ENCODE assay signal across 9 cellular contexts in the genomic region with DNA sequence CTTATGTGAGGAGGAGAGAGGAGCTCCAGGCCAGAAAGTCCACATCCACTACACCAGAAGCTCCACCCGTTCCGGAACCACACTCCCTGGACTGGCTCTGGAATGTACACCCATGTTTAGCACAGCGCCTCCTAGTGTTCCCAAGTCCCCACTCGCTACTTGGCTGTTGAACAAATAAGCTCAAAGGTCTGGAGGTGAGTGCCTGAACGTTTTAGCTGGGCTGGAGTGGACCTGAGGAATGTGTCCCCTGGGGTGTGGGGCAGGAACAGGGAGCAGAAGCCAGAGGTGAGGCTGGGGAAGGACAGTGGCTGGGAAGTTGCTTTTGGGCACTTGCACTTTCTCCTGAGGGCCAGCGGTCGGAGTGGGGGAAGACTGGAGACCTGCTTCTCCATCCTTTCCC.
DNase-seq lines count a peak whose midpoint lies in the region; ATAC-seq and TF ChIP-seq lines count a peak whose summit lies in the region.
"Had no signal": no experiment of that assay in that cellular context is flagged by ENCODE, and none has a peak within 500 bp of the region (broad histone marks: within the 10 kb centered on the region; RNA-seq: fewer than 3 reads in every experiment).

No MANE protein-coding gene starts in this region.

- ATAC-seq in activated CD4-positive, alpha-beta T cell treated with anti-CD3 and anti-CD28 coated beads for 36 hours = no peak
- peak; percentile 55; the same call in 1 of the 2 replicates for ATAC-seq in Panc1
- ATAC-seq in HG03196 (IDR thresholded peaks at IDR 0.05; ENCODE audit: unreplicated experiment) = no peak
- no peak for ATAC-seq in GM19351 (IDR thresholded peaks at IDR 0.05; ENCODE audit: unreplicated experiment)
- ATAC-seq in HG02623 (IDR thresholded peaks at IDR 0.05; ENCODE audit: unreplicated experiment) = no peak

- H3K27ac ChIP-seq in Panc1 (ENCODE audit: low read length) (no peak overlapping the region), fibroblast of lung (ENCODE audit: insufficient read depth, low read length) (no peak overlapping the region)
- H3K27ac ChIP-seq: VCaP had no signal

- H3K4me3 ChIP-seq in Panc1 (ENCODE audit: low read depth in 2 of 2, low read length in 2 of 2) (no peak overlapping the region), fibroblast of lung (replicated peaks in 1 of 4; ENCODE audit: control extremely low read depth in 1 of 4, insufficient read depth in 1 of 4, low read depth in 3 of 4, low read length in 4 of 4) (no peak overlapping the region), retinal pigment epithelial cell (ENCODE audit: low read length) (no peak overlapping the region)

- POLR2A ChIA-PET in activated CD4-positive, alpha-beta T cell treated with anti-CD3 and anti-CD28 coated beads for 36 hours (lab: Charles Lee) = no interaction called here
- POLR2A ChIA-PET in Panc1 (lab: Charles Lee) = no interaction called here

- no peak overlapping the region for H3K27ac Mint-ChIP-seq in activated CD4-positive, alpha-beta T cell treated with anti-CD3 and anti-CD28 coated beads for 36 hours

- TF ChIP-seq CTCF in Panc1 (IDR thresholded peaks at IDR 0.05) = no peak; the same call in 1 of the 2 replicates
- peak; percentile 42 to 51 for TF ChIP-seq CTCF in fibroblast of lung (conservative IDR thresholded peaks at IDR 0.05 in 1 of 2, IDR thresholded peaks at IDR 0.05 in 1 of 2; ENCODE audit: low read depth in 1 of 2, low read length in 2 of 2)
- peak; percentile 40 for TF ChIP-seq CTCF in retinal pigment epithelial cell (conservative IDR thresholded peaks at IDR 0.05; ENCODE audit: low read depth, low read length)

- H3K79me2 ChIP-seq in fibroblast of lung (ENCODE audit: control insufficient read depth, insufficient read depth, low read length) = no peaks in the 10 kb centered on the region

- no peaks in the 10 kb centered on the region for H4K20me1 ChIP-seq in fibroblast of lung (ENCODE audit: control insufficient read depth, extremely low read depth, insufficient read depth, low read length)

- peaks cover 3% of the 10 kb centered on the region for H3K27me3 Mint-ChIP-seq in activated CD4-positive, alpha-beta T cell treated with anti-CD3 and anti-CD28 coated beads for 36 hours

- H3K4me1 Mint-ChIP-seq in activated CD4-positive, alpha-beta T cell treated with anti-CD3 and anti-CD28 coated beads for 36 hours = no peaks in the 10 kb centered on the region

- no peak overlapping the region for H2AFZ ChIP-seq in fibroblast of lung (ENCODE audit: low read length)

- no TSS peak for BruUV-seq in Panc1 (replicated peaks; lab: Mats Ljungman, UMichigan)

- no peaks in the 10 kb centered on the region for H3K4me1 ChIP-seq in Panc1 (ENCODE audit: control insufficient read depth, insufficient read depth, low read length)
- no peaks in the 10 kb centered on the region for H3K4me1 ChIP-seq in fibroblast of lung (ENCODE audit: control insufficient read depth, extremely low read depth, insufficient read depth, low read length)

- no peaks in the 10 kb centered on the region for H3K36me3 ChIP-seq in Panc1 (ENCODE audit: control insufficient read depth, insufficient read depth, low read length)
- no peaks in the 10 kb centered on the region for H3K36me3 ChIP-seq in fibroblast of lung (ENCODE audit: control insufficient read depth, insufficient read depth, low read length)

- in situ Hi-C loops in Panc1 (cut with HindIII; ENCODE audit: low pct_unique_long_range_greater_than_20kb, low sequenced_read_pairs) = no loop called here

- CTCF ChIA-PET in activated CD4-positive, alpha-beta T cell treated with anti-CD3 and anti-CD28 coated beads for 36 hours (lab: Charles Lee) = interaction anchor here (0.5 to 3.1 kb wide), 39 partner anchors 9 to 1779 kb away, joined by 3 to 36 read pairs (median 4); a partner anchor contains a TSS
- CTCF ChIA-PET in Panc1 (lab: Charles Lee) = interaction anchor here (0.6 to 1.3 kb wide), 8 partner anchors 44 to 683 kb away, joined by 3 to 8 read pairs (median 4); no protein-coding TSS in a partner anchor

- peaks cover 4% of the 10 kb centered on the region for H3K27me3 ChIP-seq in Panc1 (ENCODE audit: control insufficient read depth, insufficient read depth, low read length)
- no peaks in the 10 kb centered on the region for H3K27me3 ChIP-seq in fibroblast of lung (ENCODE audit: control insufficient read depth, insufficient read depth, low read length)

- peak; percentile 54 for DNase-seq in activated CD4-positive, alpha-beta T cell treated with anti-CD3 and anti-CD28 coated beads for 36 hours
- no peak for DNase-seq in activated CD4-positive, alpha-beta T cell treated with anti-CD3 and anti-CD28 coated beads for 4 hours
- no peak for DNase-seq in Panc1 (ENCODE audit: low read depth, low spot score)
- DNase-seq in fibroblast of lung (ENCODE audit: low read depth in 2 of 2) = peak; percentile 21 to 44
- no peak for DNase-seq in retinal pigment epithelial cell (ENCODE audit: low read depth)

- H3K9me3 ChIP-seq in Panc1 (ENCODE audit: control insufficient read depth, insufficient read depth, low read depth, low read length) (no peaks in the 10 kb centered on the region), fibroblast of lung (ENCODE audit: control insufficient read depth, insufficient read depth, low read depth, low read length) (no peaks in the 10 kb centered on the region)

- intact Hi-C loops in activated CD4-positive, alpha-beta T cell treated with anti-CD3 and anti-CD28 coated beads for 36 hours (cut with DNase I, micrococcal nuclease) = loop anchor here (1.0 to 10.0 kb wide), 3 partner anchors 185 to 391 kb away; a partner anchor contains a TSS
- intact Hi-C loops in Panc1 (cut with micrococcal nuclease; ENCODE audit: unreplicated experiment) = loop anchor here (1.0 to 10.0 kb wide), 3 partner anchors 185 to 391 kb away; a partner anchor contains a TSS

- no peak overlapping the region for H3K4me3 Mint-ChIP-seq in activated CD4-positive, alpha-beta T cell treated with anti-CD3 and anti-CD28 coated beads for 36 hours

- H3K9ac ChIP-seq in fibroblast of lung (ENCODE audit: insufficient read depth, low read length) = no peak overlapping the region

- H3K4me2 ChIP-seq in fibroblast of lung (ENCODE audit: extremely low read depth, insufficient read depth, low read length) = no peak overlapping the region

- no peaks in the 10 kb centered on the region for H3K36me3 Mint-ChIP-seq in activated CD4-positive, alpha-beta T cell treated with anti-CD3 and anti-CD28 coated beads for 36 hours (ENCODE audit: low read depth)

- H3K9me3 Mint-ChIP-seq in activated CD4-positive, alpha-beta T cell treated with anti-CD3 and anti-CD28 coated beads for 36 hours (ENCODE audit: low read depth) = no peaks in the 10 kb centered on the region

Comparison
In these comparisons a context has a peak if more than half of its experiments do, and no peak if none do; other contexts are left out.
1. DNase-seq: peak in activated CD4-positive, alpha-beta T cell treated with anti-CD3 and anti-CD28 coated beads for 36 hours (single experiment) and fibroblast of lung (2 of 2); none in activated CD4-positive, alpha-beta T cell treated with anti-CD3 and anti-CD28 coated beads for 4 hours (0 of 2), Panc1 (single experiment) and retinal pigment epithelial cell (single experiment).